21 cellular contexts compared by ENCODE assay signal in the genomic region with DNA sequence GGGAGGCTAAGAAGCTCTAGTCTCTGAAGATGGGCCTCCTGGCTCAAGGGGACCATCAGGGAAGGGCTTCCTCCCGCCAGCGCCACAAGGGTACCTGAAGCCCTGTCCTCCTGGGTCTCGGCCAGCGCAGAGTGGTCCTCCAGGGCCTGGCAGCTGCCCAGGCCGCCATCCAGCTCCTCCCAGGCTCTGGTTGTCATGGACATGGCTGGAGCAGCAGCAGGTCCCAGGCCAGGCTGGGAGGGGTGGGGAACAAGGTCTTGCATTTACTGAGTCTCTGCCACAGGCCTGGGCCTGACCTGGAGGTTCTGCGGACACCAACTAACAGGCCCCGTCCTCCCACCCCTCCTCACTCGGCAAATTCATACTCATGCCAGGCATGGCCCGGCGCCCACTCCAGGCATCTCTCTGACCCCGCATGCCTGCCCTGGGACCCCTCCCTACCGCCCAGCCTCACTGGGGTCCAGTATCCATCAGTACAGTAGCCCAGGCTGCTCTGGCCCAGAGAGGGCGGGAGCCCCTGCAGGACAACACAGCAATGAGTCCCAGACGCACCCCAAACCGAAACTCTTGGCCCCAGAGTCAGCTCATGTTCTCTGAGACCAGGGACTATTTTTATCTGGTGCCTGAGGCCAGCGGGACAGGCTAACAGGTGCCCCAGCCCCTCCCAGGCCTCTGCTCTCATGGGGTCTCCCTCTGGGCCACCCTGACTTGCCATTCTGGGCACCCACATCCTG. TPM values are rescaled to one million over a fixed set of nuclear protein-coding genes. Genes with fewer than 3 reads are reported as not detected.
DNase-seq lines count a peak whose midpoint lies in the region; FAIRE-seq and TF ChIP-seq lines count a peak whose summit lies in the region.
"Had no signal": no experiment of that assay in that cellular context is flagged by ENCODE, and none has a peak within 500 bp of the region (broad histone marks: within the 10 kb centered on the region; RNA-seq: fewer than 3 reads in every experiment).

No MANE protein-coding gene starts in this region.

- 88% methylated on average over 10 of the region's 16 CpGs; no CpG with 5 or more reads in 1 of the 2 experiments for WGBS in H1 (ENCODE audit: extremely low coverage in 1 of 2, insufficient coverage in 1 of 2, insufficient read length in 1 of 2, insufficient replicate concordance in 2 of 2, low coverage in 1 of 2, low lambda C conversion rate in 2 of 2, missing lambda C conversion rate in 1 of 2), 2 experiments

- H4K20me1 ChIP-seq in DOHH2 (ENCODE audit: control insufficient read depth, insufficient read depth, low read depth, low read length): no peaks in the 10 kb centered on the region
- H4K20me1 ChIP-seq in MM.1S (ENCODE audit: insufficient read depth, low read length): no peaks in the 10 kb centered on the region
- no peaks in the 10 kb centered on the region for H4K20me1 ChIP-seq in H1 (replicated peaks in 1 of 2; ENCODE audit: control insufficient read depth in 1 of 2, insufficient read depth in 2 of 2, low read length in 2 of 2)

- H3K23me2 ChIP-seq in H1 (ENCODE audit: low read depth, low read length): peaks cover 12% of the 10 kb centered on the region; the same call in 1 of the 2 replicates

- no peak for FAIRE-seq in H1 (lab: Jason Lieb, UNC)
- FAIRE-seq: colon had no signal

- H3K27ac ChIP-seq in DOHH2 (ENCODE audit: low read depth, low read length) (peak overlapping the region; percentile 96), MM.1S (ENCODE audit: low read length) (peak overlapping the region; percentile 95), H1 (ENCODE audit: low read depth, low read length) (no peak overlapping the region), skeletal muscle tissue (ENCODE audit: low read depth, low read length) (peak overlapping the region; percentile 100), dorsolateral prefrontal cortex (no peak overlapping the region)
- H3K27ac ChIP-seq: heart right ventricle, HL-60, left ventricle myocardium inferior, thyroid gland had no signal

- H3K4me1 ChIP-seq in DOHH2 (ENCODE audit: control insufficient read depth, low read length): peaks cover 70% of the 10 kb centered on the region
- peaks cover 35% of the 10 kb centered on the region for H3K4me1 ChIP-seq in MM.1S (ENCODE audit: low read length)
- peaks cover 0 to 4% (median 2%) of the 10 kb centered on the region in 4 experiments; a peak in 5 of 7 replicates for H3K4me1 ChIP-seq in H1 (replicated peaks in 1 of 4; ENCODE audit: control insufficient read depth in 3 of 4, insufficient read depth in 4 of 4, low read length in 3 of 4)
- H3K4me1 ChIP-seq in skeletal muscle tissue (ENCODE audit: control insufficient read depth in 3 of 3, insufficient read depth in 3 of 3, low read length in 3 of 3): peaks cover 21 to 54% (median 32%) of the 10 kb centered on the region in 3 donors

- no peak for TF ChIP-seq EP300 in H1 (IDR thresholded peaks at IDR 0.05; ENCODE audit: borderline replicate concordance in 1 of 2, low read depth in 2 of 2, low read length in 2 of 2)

- no peak overlapping the region for H2BK15ac ChIP-seq in H1 (ENCODE audit: low read length)

- H3K14ac ChIP-seq in H1 (ENCODE audit: insufficient read length): no peak overlapping the region

- no peak overlapping the region for H3K4ac ChIP-seq in H1 (replicated peaks; ENCODE audit: insufficient read length, low read depth, low read length)

- H3K4me3 ChIP-seq in DOHH2 (ENCODE audit: low read length) (peak overlapping the region; percentile 69), MM.1S (ENCODE audit: low read length) (peak overlapping the region; percentile 70), H1 (ENCODE audit: extremely low read depth in 1 of 4, insufficient read depth in 2 of 4, low read depth in 3 of 4, low read length in 4 of 4) (no peak overlapping the region), skeletal muscle tissue (ENCODE audit: low read length in 3 of 3) (peak overlapping the region; percentile 78 to 93 (median 86)), dorsolateral prefrontal cortex (no peak overlapping the region)
- H3K4me3 ChIP-seq: heart right ventricle, left ventricle myocardium inferior, thyroid gland had no signal

- H2AFZ ChIP-seq in MM.1S (ENCODE audit: low read length) (0 out of 2 replicates have a peak overlapping the region, but pooled peaks have one; percentile 19), H1 (ENCODE audit: low read length) (no peak overlapping the region)

- H3K27me3 ChIP-seq in DOHH2 (ENCODE audit: control insufficient read depth, low read length): no peaks in the 10 kb centered on the region
- H3K27me3 ChIP-seq in MM.1S (replicated peaks; ENCODE audit: insufficient read depth, low read length): no peaks in the 10 kb centered on the region
- peaks cover 0 to 23% (median 12%) of the 10 kb centered on the region in 4 experiments; a peak in 6 of 7 replicates for H3K27me3 ChIP-seq in H1 (replicated peaks in 1 of 4; ENCODE audit: control insufficient read depth in 3 of 4, extremely low read depth in 1 of 4, insufficient read depth in 3 of 4, low read length in 3 of 4)
- peaks cover 0 to 18% (median 3%) of the 10 kb centered on the region in 3 donors for H3K27me3 ChIP-seq in skeletal muscle tissue (ENCODE audit: control insufficient read depth in 3 of 3, insufficient read depth in 3 of 3, low read length in 3 of 3)
- peaks cover 0 to 41% (median 34%) of the 10 kb centered on the region in 45 donors for H3K27me3 ChIP-seq in dorsolateral prefrontal cortex

- H3K9me3 ChIP-seq in DOHH2 (ENCODE audit: control insufficient read depth, insufficient read depth, low read length) (no peaks in the 10 kb centered on the region), MM.1S (replicated peaks; ENCODE audit: insufficient read depth, low read length) (no peaks in the 10 kb centered on the region), H1 (ENCODE audit: insufficient read depth in 2 of 2, low read depth in 1 of 2, low read length in 1 of 2) (no peaks in the 10 kb centered on the region; a peak in 1 of 4 replicates), skeletal muscle tissue (ENCODE audit: control insufficient read depth in 3 of 3, low read length in 3 of 3) (no peaks in the 10 kb centered on the region)
- H3K9me3 ChIP-seq: heart right ventricle, left ventricle myocardium inferior, thyroid gland had no signal

- TF ChIP-seq CTCF in DOHH2 (IDR thresholded peaks at IDR 0.05; ENCODE audit: low read depth, low read length, poor library complexity, severe bottlenecking) (no peak), MM.1S (IDR thresholded peaks at IDR 0.05; ENCODE audit: low read length) (peak; percentile 31), H1 (IDR thresholded peaks at IDR 0.05; ENCODE audit: control extremely low read depth in 1 of 3, insufficient read depth in 1 of 3, low read depth in 1 of 3, low read length in 3 of 3) (no peak), dorsolateral prefrontal cortex (IDR thresholded peaks at IDR 0.05 in 54 of 56, conservative IDR thresholded peaks at IDR 0.05 in 2 of 56; ENCODE audit: low read depth in 1 of 56, partially characterized antibody in 56 of 56) (no peak)

- H3K9ac ChIP-seq in MM.1S (ENCODE audit: low read length) (peak overlapping the region; percentile 96), H1 (replicated peaks in 1 of 4; ENCODE audit: extremely low read depth in 1 of 4, low read depth in 3 of 4, low read length in 3 of 4) (no peak overlapping the region), skeletal muscle tissue (ENCODE audit: low read depth in 1 of 3, low read length in 3 of 3) (peak overlapping the region; percentile 98 to 99 (median 99))

- DNase-seq in MM.1S (peak; percentile 90), H1 (ENCODE audit: low read depth in 1 of 2, low spot score in 2 of 2) (no peak), dorsolateral prefrontal cortex (no peak), foreskin melanocyte (no peak)
- DNase-seq in activated effector memory CD4-positive, alpha-beta T cell treated with Interleukin-2 at 50 U/mL for 16 hours: no peak
- DNase-seq: activated CD4-positive, CD25-positive, alpha-beta regulatory T cell; activated CD8-positive, alpha-beta T cell treated with anti-CD3 and anti-CD28 coated beads, Interleukin-2, amount 10 ng/mL, durations not matched to agents 7 days and 5 days; activated T-cell treated with anti-CD3 and anti-CD28 coated beads, Interleukin-2, amount 50 U/mL, for 4 hours; heart right ventricle; left ventricle myocardium inferior; NCI-H1048; NCI-H524 treated with DMSO at 0.1 percent for 48 hours; OCI-M1; SIG-M5; stimulated activated naive CD4-positive, alpha-beta T cell treated with Interleukin-2 at 50 U/mL for 16 hours; thyroid gland had no signal

- POLR2A ChIA-PET in H1 (lab: Charles Lee; ENCODE audit: partially characterized antibody): interaction anchor here (2.0 to 18.7 kb wide), 5 partner anchors 14 to 47 kb away, joined by 4 to 330 read pairs (median 61); a partner anchor contains a TSS

- intact Hi-C loops in dorsolateral prefrontal cortex (cut with DNase I): no loop called here

- H3K18ac ChIP-seq in H1 (ENCODE audit: extremely low read depth, low read length): no peak overlapping the region

- H3K36me3 ChIP-seq in DOHH2 (ENCODE audit: control insufficient read depth, low read length) (peaks cover 11% of the 10 kb centered on the region), MM.1S (replicated peaks; ENCODE audit: insufficient read depth, low read length) (0 out of 2 replicates have a peak, but pooled peaks cover 5% of the 10 kb centered on the region), H1 (ENCODE audit: control insufficient read depth in 2 of 4, insufficient read depth in 4 of 4, low read length in 3 of 4) (no peaks in the 10 kb centered on the region; a peak in 1 of 8 replicates), skeletal muscle tissue (ENCODE audit: control insufficient read depth in 3 of 3, insufficient read depth in 3 of 3, low read length in 3 of 3) (peaks cover 6 to 17% (median 8%) of the 10 kb centered on the region in 3 donors)
- H3K36me3 ChIP-seq: heart right ventricle, left ventricle myocardium inferior, thyroid gland had no signal

- no peak overlapping the region for H3K56ac ChIP-seq in H1 (replicated peaks; ENCODE audit: insufficient read length, low read depth, low read length)

- 0 out of 2 replicates have a peak overlapping the region, but pooled peaks have one; percentile 9 for H2BK12ac ChIP-seq in H1 (ENCODE audit: low read depth, low read length)

- H2BK20ac ChIP-seq in H1 (ENCODE audit: low read length): no peak overlapping the region

- H3K79me1 ChIP-seq in H1 (ENCODE audit: low read depth, low read length): no peaks in the 10 kb centered on the region

- peak overlapping the region; percentile 60 for H3K4me2 ChIP-seq in DOHH2 (ENCODE audit: low read length)
- peak overlapping the region; percentile 85 for H3K4me2 ChIP-seq in MM.1S (ENCODE audit: low read depth, low read length)
- no peak overlapping the region for H3K4me2 ChIP-seq in H1 (ENCODE audit: insufficient read depth in 1 of 2, low read depth in 2 of 2, low read length in 2 of 2)

- H3K23ac ChIP-seq in H1 (ENCODE audit: insufficient read length): no peak overlapping the region

- TF ChIP-seq RAD21 in H1 (IDR thresholded peaks at IDR 0.05 in 1 of 2, conservative IDR thresholded peaks at IDR 0.05 in 1 of 2; ENCODE audit: low read depth in 2 of 2, low read length in 2 of 2): no peak

- TF ChIP-seq POLR2A in H1 (IDR thresholded peaks at IDR 0.05; ENCODE audit: control extremely low read depth in 1 of 2, low read depth in 2 of 2, low read length in 2 of 2): no peak

- no peak overlapping the region for H2AK5ac ChIP-seq in H1 (ENCODE audit: low read depth, low read length)

- H4K8ac ChIP-seq in H1 (ENCODE audit: extremely low read depth, insufficient read depth, low read length): no peak overlapping the region

- H3F3A ChIP-seq in DOHH2 (ENCODE audit: control insufficient read depth, insufficient read depth) (peaks cover 22% of the 10 kb centered on the region), MM.1S (ENCODE audit: insufficient read depth, low read length) (peaks cover 25% of the 10 kb centered on the region)

- peaks cover 4% of the 10 kb centered on the region for H3K79me2 ChIP-seq in DOHH2 (ENCODE audit: control insufficient read depth, low read length)
- H3K79me2 ChIP-seq in MM.1S (ENCODE audit: low read length): peaks cover 64% of the 10 kb centered on the region
- H3K79me2 ChIP-seq in H1 (ENCODE audit: control insufficient read depth in 1 of 2, insufficient read depth in 2 of 2, low read length in 2 of 2): no peaks in the 10 kb centered on the region

- H2BK5ac ChIP-seq in H1 (ENCODE audit: low read depth, low read length): no peak overlapping the region

- H3K9me2 ChIP-seq in DOHH2 (replicated peaks; ENCODE audit: control insufficient read depth, low read length) (no peaks in the 10 kb centered on the region), MM.1S (replicated peaks; ENCODE audit: insufficient read depth, low read length) (no peaks in the 10 kb centered on the region)

- H4K5ac ChIP-seq in H1 (ENCODE audit: insufficient read length, low read depth, low read length): no peak overlapping the region

- H2BK120ac ChIP-seq in H1 (replicated peaks; ENCODE audit: low read depth, low read length): no peak overlapping the region

- no peak overlapping the region for H4K91ac ChIP-seq in H1 (replicated peaks; ENCODE audit: insufficient read length, low read length)

- CTCF ChIA-PET in H1 (lab: Charles Lee; ENCODE audit: partially characterized antibody): interaction anchor here (0.6 to 5.9 kb wide), 11 partner anchors 7 to 60 kb away, joined by 3 to 42 read pairs (median 5); no protein-coding TSS in a partner anchor

RNA-seq across cellular contexts. Expression of a gene that starts 0.9 kb away (rescaled TPM):
- 0.56 and 1.7 TPM in 2 replicates for total RNA-seq in H1 (2021; fragmentation: NEBNext Ultra II Directional; extraction: Animal tissue kit (Norgen Biotek cat#: 25700))
- 0.24 and 0.53 TPM in 2 replicates for polyA plus RNA-seq in H1 (2011; rRNA removed)
- 0.41 TPM for polyA plus RNA-seq in H1 (2011; cell fraction: cytosol; rRNA removed)
- polyA plus RNA-seq in H1 (2011; cell fraction: nucleus; rRNA removed): 0.10 TPM
- 0.40 to 2.0 TPM (median 1.1 TPM) in 3 of 4 replicates, not detected in the other for polyA plus RNA-seq in H1 (2012, experiment 1 of 2)
- not detected for polyA plus RNA-seq in H1 (2012, experiment 2 of 2)
- polyA plus RNA-seq in H1 (2013, experiment 1 of 2): 0.83 TPM
- polyA plus RNA-seq in H1 (2013, experiment 2 of 2): 0.96 TPM
- not detected in 2 replicates for polyA minus RNA-seq in H1 (2011; rRNA and poly(A)+ RNA removed)
- polyA minus RNA-seq in H1 (2011; cell fraction: cytosol; rRNA and poly(A)+ RNA removed): not detected
- not detected for polyA minus RNA-seq in H1 (2011; cell fraction: nucleus; rRNA and poly(A)+ RNA removed)
- total RNA-seq in skeletal muscle tissue (79.3 TPM), dorsolateral prefrontal cortex (1 to 10 TPM in 34 of 120 experiments, under 1 TPM in 34, not detected in 52; 0.43 to 2.3 (median 1.0) TPM)
- total RNA-seq: activated CD8-positive, alpha-beta T cell treated with anti-CD3 and anti-CD28 coated beads, Interleukin-2, amount 10 ng/mL, durations not matched to agents 7 days and 5 days; mononuclear cell; thyroid gland had no signal

RNA-seq across cellular contexts. Expression of a gene that starts 6.2 kb away (rescaled TPM):
- 13.0 and 15.4 TPM in 2 replicates for total RNA-seq in H1 (2021; fragmentation: NEBNext Ultra II Directional; extraction: Animal tissue kit (Norgen Biotek cat#: 25700))
- 10.5 and 19.3 TPM in 2 replicates for polyA plus RNA-seq in H1 (2011; rRNA removed)
- 10.1 TPM for polyA plus RNA-seq in H1 (2011; cell fraction: cytosol; rRNA removed)
- 104 TPM for polyA plus RNA-seq in H1 (2011; cell fraction: nucleus; rRNA removed)
- polyA plus RNA-seq in H1 (2012, experiment 1 of 2): 12.7 to 23.7 TPM (median 18.4 TPM) in 4 replicates
- polyA plus RNA-seq in H1 (2012, experiment 2 of 2): 9.0 TPM
- 6.7 TPM for polyA plus RNA-seq in H1 (2013, experiment 1 of 2)
- 5.6 TPM for polyA plus RNA-seq in H1 (2013, experiment 2 of 2)
- polyA minus RNA-seq in H1 (2011; rRNA and poly(A)+ RNA removed): 0.46 and 0.63 TPM in 2 replicates
- 3.1 TPM for polyA minus RNA-seq in H1 (2011; cell fraction: cytosol; rRNA and poly(A)+ RNA removed)
- 13.1 TPM for polyA minus RNA-seq in H1 (2011; cell fraction: nucleus; rRNA and poly(A)+ RNA removed)
- total RNA-seq in skeletal muscle tissue (0.52 TPM), dorsolateral prefrontal cortex (10 to 100 TPM in 40 of 120 experiments, 1 to 10 TPM in 79, not detected in 1; 2.5 to 24.6 (median 7.6) TPM)

RNA-seq across cellular contexts. Expression of a gene that starts 18.7 kb away (rescaled TPM):
- 142 and 146 TPM in 2 replicates for total RNA-seq in H1 (2021; fragmentation: NEBNext Ultra II Directional; extraction: Animal tissue kit (Norgen Biotek cat#: 25700))
- polyA plus RNA-seq in H1 (2011; rRNA removed): 15.3 and 31.2 TPM in 2 replicates
- polyA plus RNA-seq in H1 (2011; cell fraction: cytosol; rRNA removed): 22.1 TPM
- 171 TPM for polyA plus RNA-seq in H1 (2011; cell fraction: nucleus; rRNA removed)
- 97.0 to 157 TPM (median 147 TPM) in 4 replicates for polyA plus RNA-seq in H1 (2012, experiment 1 of 2)
- polyA plus RNA-seq in H1 (2012, experiment 2 of 2): 117 TPM
- polyA plus RNA-seq in H1 (2013, experiment 1 of 2): 109 TPM
- 101 TPM for polyA plus RNA-seq in H1 (2013, experiment 2 of 2)
- polyA minus RNA-seq in H1 (2011; rRNA and poly(A)+ RNA removed): 18.4 and 22.8 TPM in 2 replicates
- polyA minus RNA-seq in H1 (2011; cell fraction: cytosol; rRNA and poly(A)+ RNA removed): 64.4 TPM
- polyA minus RNA-seq in H1 (2011; cell fraction: nucleus; rRNA and poly(A)+ RNA removed): 112 TPM
- total RNA-seq in skeletal muscle tissue: 37.6 TPM
- 10 to 100 TPM; 27.0 to 68.4 (median 48.2) TPM for total RNA-seq in dorsolateral prefrontal cortex

RNA-seq across cellular contexts. Expression of a gene that starts 19.1 kb away (rescaled TPM):
- 135 TPM in 2 replicates for total RNA-seq in H1 (2021; fragmentation: NEBNext Ultra II Directional; extraction: Animal tissue kit (Norgen Biotek cat#: 25700))
- 187 and 235 TPM in 2 replicates for polyA plus RNA-seq in H1 (2011; rRNA removed)
- polyA plus RNA-seq in H1 (2011; cell fraction: cytosol; rRNA removed): 217 TPM
- 175 TPM for polyA plus RNA-seq in H1 (2011; cell fraction: nucleus; rRNA removed)
- 118 to 165 TPM (median 146 TPM) in 4 replicates for polyA plus RNA-seq in H1 (2012, experiment 1 of 2)
- polyA plus RNA-seq in H1 (2012, experiment 2 of 2): 185 TPM
- polyA plus RNA-seq in H1 (2013, experiment 1 of 2): 108 TPM
- polyA plus RNA-seq in H1 (2013, experiment 2 of 2): 117 TPM
- 29.0 and 35.2 TPM in 2 replicates for polyA minus RNA-seq in H1 (2011; rRNA and poly(A)+ RNA removed)
- polyA minus RNA-seq in H1 (2011; cell fraction: cytosol; rRNA and poly(A)+ RNA removed): 43.3 TPM
- polyA minus RNA-seq in H1 (2011; cell fraction: nucleus; rRNA and poly(A)+ RNA removed): 40.6 TPM
- total RNA-seq in skeletal muscle tissue (63.2 TPM), dorsolateral prefrontal cortex (10 to 100 TPM; 32.8 to 66.7 (median 46.1) TPM)

RNA-seq across cellular contexts. Expression of a gene that starts 26.7 kb away (rescaled TPM):
- total RNA-seq in H1 (2021; fragmentation: NEBNext Ultra II Directional; extraction: Animal tissue kit (Norgen Biotek cat#: 25700)): not detected in 2 replicates
- polyA plus RNA-seq in H1 (2011; rRNA removed): not detected in 2 replicates
- polyA plus RNA-seq in H1 (2011; cell fraction: cytosol; rRNA removed): not detected
- not detected for polyA plus RNA-seq in H1 (2011; cell fraction: nucleus; rRNA removed)
- polyA plus RNA-seq in H1 (2012, experiment 1 of 2): 0.06 to 0.11 TPM in 2 of 4 replicates, not detected in the others
- not detected for polyA plus RNA-seq in H1 (2012, experiment 2 of 2)
- not detected for polyA plus RNA-seq in H1 (2013, experiment 1 of 2)
- not detected for polyA plus RNA-seq in H1 (2013, experiment 2 of 2)
- not detected in 2 replicates for polyA minus RNA-seq in H1 (2011; rRNA and poly(A)+ RNA removed)
- not detected for polyA minus RNA-seq in H1 (2011; cell fraction: cytosol; rRNA and poly(A)+ RNA removed)
- polyA minus RNA-seq in H1 (2011; cell fraction: nucleus; rRNA and poly(A)+ RNA removed): not detected
- total RNA-seq in skeletal muscle tissue (not detected), dorsolateral prefrontal cortex (1 to 10 TPM in 12 of 120 experiments, under 1 TPM in 101, not detected in 7; 0.16 to 1.5 (median 0.55) TPM)

Comparison
In these comparisons a context has a peak if more than half of its experiments do, and no peak if none do; other contexts are left out.
1. H3K27ac ChIP-seq: peak in DOHH2 (single experiment), MM.1S (single experiment) and skeletal muscle tissue (single experiment); none in H1 (single experiment) and dorsolateral prefrontal cortex (0 of 59).
2. H3K4me2 ChIP-seq: peak in DOHH2 (single experiment) and MM.1S (single experiment); none in H1 (0 of 2).
3. H3K4me3 ChIP-seq: peak in DOHH2 (single experiment), MM.1S (single experiment) and skeletal muscle tissue (3 of 3); none in H1 (0 of 4) and dorsolateral prefrontal cortex (0 of 59).
4. H3K9ac ChIP-seq: peak in MM.1S (single experiment) and skeletal muscle tissue (3 of 3); none in H1 (0 of 4).
5. RNA of a gene that starts 0.9 kb away (total RNA-seq): 79.3 TPM in skeletal muscle tissue (single experiment); 0.43 to 2.3 TPM in dorsolateral prefrontal cortex and 0.56 to 1.7 TPM in H1; every median in the first group is over 10 times any median in the second.